In genomic region chr2:53786371-53787254, GRCh38 we compare ENCODE assay signal across 8 cellular contexts. TPM values are rescaled to one million over a fixed set of nuclear protein-coding genes. Genes with fewer than 3 reads are reported as not detected.
DNase-seq lines count a peak whose midpoint lies in the region; ATAC-seq and TF ChIP-seq lines count a peak whose summit lies in the region.

Gene ASB3, minus strand, starts transcription at chr2:53786953. Its CDS starts 21,381 bp downstream, at chr2:53765572.
Gene ERLEC1, plus strand, starts transcription at chr2:53787044. Its CDS starts 167 bp downstream, at chr2:53787211.

- H3K36me3 Mint-ChIP-seq in activated B cell treated with CpG ODN at 0.5 μM for 24 hours (ENCODE audit: low read depth) = peaks cover 23% of the 10 kb centered on the region
- peaks cover 0 to 4% (median 0%) of the 10 kb centered on the region in 3 donors for H3K36me3 Mint-ChIP-seq in immature natural killer cell

- H3K27me3 ChIP-seq in AG04450 (ENCODE audit: control insufficient read depth, insufficient read depth, low read length) (no peaks in the 10 kb centered on the region), spleen (replicated peaks in 1 of 7) (no peaks in the 10 kb centered on the region)

- peak within 1 kb of the TSS; percentile 94 for H3K27ac Mint-ChIP-seq in activated B cell treated with CpG ODN at 0.5 μM for 24 hours
- peak within 1 kb of the TSS; percentile 96 to 99 (median 98) for H3K27ac Mint-ChIP-seq in immature natural killer cell

- peak within 1 kb of the TSS; percentile 63 for H3K4me3 ChIP-seq in AG04450 (ENCODE audit: low read depth, low read length)
- H3K4me3 ChIP-seq in cardiac fibroblast (replicated peaks in 1 of 2; ENCODE audit: low read depth in 2 of 2, low read length in 2 of 2) = peak within 1 kb of the TSS; percentile 83 to 96
- H3K4me3 ChIP-seq in spleen = peak within 1 kb of the TSS; percentile 56 to 94 (median 80)

- H3K27me3 Mint-ChIP-seq in activated B cell treated with CpG ODN at 0.5 μM for 24 hours = no peaks in the 10 kb centered on the region
- peaks cover 9 to 17% (median 13%) of the 10 kb centered on the region in 3 donors for H3K27me3 Mint-ChIP-seq in immature natural killer cell (ENCODE audit: low read depth in 3 of 3)

- POLR2A ChIA-PET in AG04450 (lab: Yijun Ruan, JAX) (interaction anchor here (0.9 kb wide), 1 partner anchor 19 kb away, joined by 3 read pairs; the partner anchor contains the start of gene CHAC2), activated B cell treated with CpG ODN at 0.5 μM for 24 hours (lab: Charles Lee) (interaction anchor here (0.9 to 4.0 kb wide), 5 partner anchors 11 to 329 kb away, joined by 3 to 81 read pairs (median 3); partner anchors contain the start of gene CHAC2)

- intact Hi-C loops in activated B cell treated with CpG ODN at 0.5 μM for 24 hours (cut with micrococcal nuclease) = loop anchor here (1.0 to 5.0 kb wide), 7 partner anchors 8 to 1906 kb away; partner anchors contain the start of genes ACYP2, CFAP36, CHAC2 and CLHC1
- intact Hi-C loops in spleen (cut with DNase I; ENCODE audit: low total_unique reads) = no loop called here

- 0 to 2% (median 1%) methylated on average over 47 to 76 of the region's 76 CpGs for WGBS in spleen, 5 donors

- peaks cover 50% of the 10 kb centered on the region for H3K4me1 Mint-ChIP-seq in activated B cell treated with CpG ODN at 0.5 μM for 24 hours
- H3K4me1 Mint-ChIP-seq in immature natural killer cell = peaks cover 50 to 81% of the 10 kb centered on the region in 2 donors

- TF ChIP-seq CTCF in AG04450 (IDR thresholded peaks at IDR 0.05; ENCODE audit: low read depth, low read length) (no peak), activated B cell treated with CpG ODN at 0.5 μM for 24 hours (IDR thresholded peaks at IDR 0.05) (no peak), cardiac fibroblast (IDR thresholded peaks at IDR 0.05; ENCODE audit: low read depth, low read length) (no peak), spleen (IDR thresholded peaks at IDR 0.05 in 8 of 11, conservative IDR thresholded peaks at IDR 0.05 in 3 of 11) (peak in 1 of 11 experiments; percentile 18)

- peak within 1 kb of the TSS; percentile 91 for H3K4me3 Mint-ChIP-seq in activated B cell treated with CpG ODN at 0.5 μM for 24 hours
- H3K4me3 Mint-ChIP-seq in immature natural killer cell = peak within 1 kb of the TSS; percentile 94 to 100 (median 97)

- H3K9me3 ChIP-seq in AG04450 (ENCODE audit: control insufficient read depth, insufficient read depth, low read length) = peaks cover 3% of the 10 kb centered on the region; the same call in 1 of the 2 replicates
- no peaks in the 10 kb centered on the region for H3K9me3 ChIP-seq in spleen

- H3K9me3 Mint-ChIP-seq in activated B cell treated with CpG ODN at 0.5 μM for 24 hours = no peaks in the 10 kb centered on the region
- H3K9me3 Mint-ChIP-seq in immature natural killer cell = no peaks in the 10 kb centered on the region

- H3K36me3 ChIP-seq in spleen = peaks cover 0 to 11% (median 3%) of the 10 kb centered on the region in 6 donors

- peaks cover 31 to 84% (median 48%) of the 10 kb centered on the region in 6 donors for H3K4me1 ChIP-seq in spleen

- CTCF ChIA-PET in AG04450 (lab: Charles Lee) = interaction anchor here (0.5 kb wide), 1 partner anchor 31 kb away, joined by 5 read pairs; no protein-coding TSS in a partner anchor
- CTCF ChIA-PET in activated B cell treated with CpG ODN at 0.5 μM for 24 hours (lab: Charles Lee) = no interaction called here

- H3K27ac ChIP-seq in AG04450 (ENCODE audit: low read depth, low read length) (peak within 1 kb of the TSS; percentile 88), spleen (peak within 1 kb of the TSS; percentile 76 to 92 (median 85))

- peak; percentile 46 for DNase-seq in AG04450 (ENCODE audit: low read depth, low spot score)
- peak; percentile 65 for DNase-seq in NCI-H226
- peak; percentile 82 for DNase-seq in activated B cell treated with CpG ODN at 0.5 μM for 24 hours
- DNase-seq in cardiac fibroblast (ENCODE audit: low read depth in 2 of 2) = peak; percentile 81 to 86
- DNase-seq in immature natural killer cell = peak; percentile 91 to 94 (median 92)
- peak; percentile 98 for DNase-seq in spleen

- ATAC-seq in GM18909 (IDR thresholded peaks at IDR 0.05; ENCODE audit: poor library complexity, unreplicated experiment) = peak; percentile 97
- ATAC-seq in HG03159 (IDR thresholded peaks at IDR 0.05; ENCODE audit: unreplicated experiment) = peak; percentile 95
- ATAC-seq in activated B cell treated with CpG ODN at 0.5 μM for 24 hours (ENCODE audit: low read depth) = peak; percentile 93

- TF ChIP-seq POLR2A in spleen (IDR thresholded peaks at IDR 0.05) = no peak

RNA-seq across cellular contexts. Expression of gene ASB3, which starts in this region (rescaled TPM):
- polyA plus RNA-seq in AG04450 (2011; rRNA removed) = 29.1 and 38.0 TPM in 2 replicates
- 32.1 and 49.5 TPM in 2 replicates for polyA minus RNA-seq in AG04450 (2011; rRNA and poly(A)+ RNA removed)
- total RNA-seq in activated B cell treated with CpG ODN at 0.5 μM for 24 hours = 16.3 and 22.8 TPM in 2 replicates
- 10 to 100 TPM; 13.0 to 15.2 (median 13.4) TPM for polyA plus RNA-seq in immature natural killer cell
- 10 to 100 TPM; 19.2 to 28.1 (median 21.9) TPM for total RNA-seq in spleen
- 10 to 100 TPM in 1 of 3 donors, 1 to 10 TPM in 2; 7.7 to 13.6 (median 9.9) TPM for polyA plus RNA-seq in spleen

RNA-seq across cellular contexts. Expression of gene ERLEC1, which starts in this region (rescaled TPM):
- polyA plus RNA-seq in AG04450 (2011; rRNA removed) = 73.5 and 102 TPM in 2 replicates
- 16.0 and 31.8 TPM in 2 replicates for polyA minus RNA-seq in AG04450 (2011; rRNA and poly(A)+ RNA removed)
- 16.8 and 18.2 TPM in 2 replicates for total RNA-seq in activated B cell treated with CpG ODN at 0.5 μM for 24 hours
- polyA plus RNA-seq in immature natural killer cell = 10 to 100 TPM; 43.2 to 94.3 (median 46.0) TPM
- total RNA-seq in spleen = 10 to 100 TPM; 23.9 to 56.4 (median 36.2) TPM
- 10 to 100 TPM; 12.7 to 23.1 (median 17.0) TPM for polyA plus RNA-seq in spleen

Comparison
In these comparisons a context has a peak if more than half of its experiments do, and no peak if none do; other contexts are left out.
1. Peak in every context shown above with its lines: DNase-seq, ATAC-seq, H3K4me3 ChIP-seq and H3K27ac ChIP-seq.
2. DNase-seq: peak in every context shown above with its lines; median percentile 98 in spleen; 92 in immature natural killer cell; 84 in cardiac fibroblast; 82 in activated B cell treated with CpG ODN at 0.5 μM for 24 hours; 65 in NCI-H226; 46 in AG04450.